In genomic region chr17:46088595-46088994, GRCh38 we compare ENCODE assay signal across 13 cellular contexts.
"Had no signal": no experiment of that assay in that cellular context is flagged by ENCODE, and none has a peak within 500 bp of the region (broad histone marks: within the 10 kb centered on the region; RNA-seq: fewer than 3 reads in every experiment).

No MANE protein-coding gene starts in this region.

- H3K27ac ChIP-seq: dorsolateral prefrontal cortex, foreskin keratinocyte, sigmoid colon, tibial artery, vagina had no signal

- H3K27me3 ChIP-seq: dorsolateral prefrontal cortex, foreskin keratinocyte, sigmoid colon, tibial artery, vagina had no signal

- DNase-seq: aorta; dorsolateral prefrontal cortex; foreskin keratinocyte; islet precursor cell; mammary epithelial cell; sigmoid colon; stimulated activated CD4-positive, alpha-beta T cell treated with anti-CD3 and anti-CD28 coated beads, Interleukin-2, amount 100 ng/mL, for 24 hours; tibial artery had no signal

- H3K9me3 Mint-ChIP-seq: activated naive CD4-positive, alpha-beta T cell treated with anti-CD3 and anti-CD28 coated beads, Interleukin-2, amount 50 U/mL, for 72 hours; nephron had no signal

- H3K4me1 ChIP-seq: foreskin keratinocyte had no signal

- FAIRE-seq: bronchial epithelial cell had no signal

- H3K4me3 ChIP-seq: dorsolateral prefrontal cortex, sigmoid colon, tibial artery, vagina had no signal

- H3K4me3 Mint-ChIP-seq: nephron had no signal

- ATAC-seq: activated naive CD4-positive, alpha-beta T cell treated with anti-CD3 and anti-CD28 coated beads, Interleukin-2, amount 50 U/mL, for 72 hours; foreskin keratinocyte; left lobe of liver had no signal

- H3K9me3 ChIP-seq: sigmoid colon, tibial artery, vagina had no signal
